18 cellular contexts compared by ENCODE assay signal in the genomic region with DNA sequence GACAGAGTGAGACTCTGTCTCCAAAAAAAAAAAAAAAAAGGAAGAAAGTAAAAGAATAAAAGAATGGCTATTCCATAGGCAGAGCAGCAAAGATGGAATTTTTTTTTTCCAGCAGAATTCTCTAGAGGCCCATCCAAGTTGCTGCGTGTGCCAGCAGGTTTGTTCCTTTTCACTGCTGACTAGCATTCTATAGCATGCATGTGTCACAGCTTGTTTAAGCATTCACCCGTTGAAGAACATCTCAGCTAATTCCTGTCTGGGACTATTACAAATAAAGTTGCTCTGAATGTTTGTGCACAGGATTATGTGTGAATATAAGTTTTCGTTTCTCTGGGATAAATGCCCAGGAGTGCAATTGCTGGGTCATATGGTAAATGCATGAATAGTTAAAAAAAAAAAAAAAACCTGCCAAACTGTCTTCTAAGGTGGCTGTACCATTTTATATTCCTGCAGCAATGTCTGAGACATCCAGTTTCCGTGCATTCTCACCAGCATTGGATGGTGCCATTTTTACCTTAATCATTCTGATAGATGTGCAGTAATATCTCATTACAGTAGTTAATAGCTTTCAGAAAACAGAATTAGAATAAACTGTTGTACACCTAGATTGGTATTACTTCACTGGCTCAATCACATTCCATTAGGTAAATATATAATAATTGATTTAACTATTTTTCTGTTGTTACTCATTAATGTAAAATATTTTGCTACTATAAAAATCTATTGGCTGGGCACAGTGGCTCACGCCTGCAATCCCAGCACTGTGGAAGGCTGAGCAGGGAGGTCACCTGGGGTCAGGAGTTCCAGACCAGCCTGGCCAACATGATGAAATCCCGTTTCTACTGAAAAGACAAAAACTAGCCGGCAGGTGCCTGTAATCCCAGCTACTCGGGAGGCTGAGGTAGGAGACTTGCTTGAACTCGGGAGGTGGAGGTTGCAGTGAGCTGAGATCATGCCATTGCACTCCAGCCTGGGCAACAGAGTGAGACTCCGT. TPM values are rescaled to one million over a fixed set of nuclear protein-coding genes. Genes with fewer than 3 reads are reported as not detected.
DNase-seq lines count a peak whose midpoint lies in the region; ATAC-seq and TF ChIP-seq lines count a peak whose summit lies in the region.
"Had no signal": no experiment of that assay in that cellular context is flagged by ENCODE, and none has a peak within 500 bp of the region (broad histone marks: within the 10 kb centered on the region; RNA-seq: fewer than 3 reads in every experiment).

No MANE protein-coding gene starts in this region.

- TF ChIP-seq CTCF in natural killer cell (IDR thresholded peaks at IDR 0.05) (no peak), foreskin keratinocyte (conservative IDR thresholded peaks at IDR 0.05) (no peak), right atrium auricular region (IDR thresholded peaks at IDR 0.05) (no peak)

- no peaks in the 10 kb centered on the region for H3K4me1 Mint-ChIP-seq in natural killer cell treated with Interleukin-12 subunit alpha and Interleukin-12 subunit beta and Interleukin-15 and Interleukin-18, amount 100 ng/mL, for 72 hours (ENCODE audit: low read depth in 2 of 2)
- H3K4me1 Mint-ChIP-seq in natural killer cell, result no peaks in the 10 kb centered on the region
- H3K4me1 Mint-ChIP-seq: CD8-positive, alpha-beta memory T cell had no signal

- H3K9me3 ChIP-seq in adipocyte (ENCODE audit: control insufficient read depth, low read length) (no peaks in the 10 kb centered on the region), right atrium auricular region (no peaks in the 10 kb centered on the region)
- H3K9me3 ChIP-seq: A549 had no signal

- no peak overlapping the region for H3K9ac ChIP-seq in adipocyte (ENCODE audit: low read length)
- H3K9ac ChIP-seq: BLaER1 had no signal

- ATAC-seq in natural killer cell treated with Interleukin-12 subunit alpha and Interleukin-12 subunit beta and Interleukin-15 and Interleukin-18, amount 100 ng/mL, for 72 hours, result no peak
- ATAC-seq in natural killer cell (no peak), foreskin keratinocyte (peak; percentile 71)

- peak; percentile 18 for DNase-seq in natural killer cell treated with Interleukin-12 subunit alpha and Interleukin-12 subunit beta and Interleukin-15 and Interleukin-18, amount 100 ng/mL, for 72 hours (ENCODE audit: low spot score)
- DNase-seq in natural killer cell, result no peak
- peak; percentile 37 for DNase-seq in adipocyte (ENCODE audit: low read depth)
- peak; percentile 72 to 86 for DNase-seq in foreskin keratinocyte
- DNase-seq in right atrium auricular region (ENCODE audit: low spot score), result no peak
- DNase-seq in NCI-H2029 (lab: John Stamatoyannopoulos, UW), result no peak
- no peak for DNase-seq in activated CD4-positive, CD25-positive, alpha-beta regulatory T cell (lab: John Stamatoyannopoulos, UW)
- DNase-seq: CD8-positive, alpha-beta memory T cell; DMS79 treated with DMSO at 0.1 percent for 48 hours; IMR-90; Kasumi-1; NCI-H1092 treated with DMSO at 0.1 percent for 48 hours; NCI-H146; NCI-H2081; SHP77 had no signal

- H3K27ac ChIP-seq in foreskin keratinocyte (no peak overlapping the region), right atrium auricular region (no peak overlapping the region)
- H3K27ac ChIP-seq: A549, BLaER1, HL-60 had no signal

- no peak overlapping the region for H3K4me3 Mint-ChIP-seq in natural killer cell treated with Interleukin-12 subunit alpha and Interleukin-12 subunit beta and Interleukin-15 and Interleukin-18, amount 100 ng/mL, for 72 hours
- H3K4me3 Mint-ChIP-seq in natural killer cell, result no peak overlapping the region
- H3K4me3 Mint-ChIP-seq: CD8-positive, alpha-beta memory T cell had no signal

- no peak overlapping the region for H3K27ac Mint-ChIP-seq in natural killer cell treated with Interleukin-12 subunit alpha and Interleukin-12 subunit beta and Interleukin-15 and Interleukin-18, amount 100 ng/mL, for 72 hours
- no peak overlapping the region for H3K27ac Mint-ChIP-seq in natural killer cell
- H3K27ac Mint-ChIP-seq: CD8-positive, alpha-beta memory T cell had no signal

- peaks cover 9 to 10% of the 10 kb centered on the region in 2 donors for H3K27me3 Mint-ChIP-seq in natural killer cell treated with Interleukin-12 subunit alpha and Interleukin-12 subunit beta and Interleukin-15 and Interleukin-18, amount 100 ng/mL, for 72 hours
- H3K27me3 Mint-ChIP-seq in natural killer cell (ENCODE audit: low read depth in 2 of 2), result peaks cover 4 to 14% of the 10 kb centered on the region in 2 donors

- H3K9me3 Mint-ChIP-seq in natural killer cell treated with Interleukin-12 subunit alpha and Interleukin-12 subunit beta and Interleukin-15 and Interleukin-18, amount 100 ng/mL, for 72 hours, result no peaks in the 10 kb centered on the region
- no peaks in the 10 kb centered on the region for H3K9me3 Mint-ChIP-seq in natural killer cell
- H3K9me3 Mint-ChIP-seq: CD8-positive, alpha-beta memory T cell had no signal

- intact Hi-C loops in natural killer cell (cut with micrococcal nuclease), result no loop called here

- H3K27me3 ChIP-seq in adipocyte (replicated peaks; ENCODE audit: control insufficient read depth, insufficient read depth, low read length), result no peaks in the 10 kb centered on the region
- H3K27me3 ChIP-seq in foreskin keratinocyte, result no peaks in the 10 kb centered on the region
- no peaks in the 10 kb centered on the region for H3K27me3 ChIP-seq in right atrium auricular region
- H3K27me3 ChIP-seq: BLaER1 had no signal

- no peaks in the 10 kb centered on the region for H3K36me3 Mint-ChIP-seq in natural killer cell treated with Interleukin-12 subunit alpha and Interleukin-12 subunit beta and Interleukin-15 and Interleukin-18, amount 100 ng/mL, for 72 hours
- no peaks in the 10 kb centered on the region for H3K36me3 Mint-ChIP-seq in natural killer cell
- H3K36me3 Mint-ChIP-seq: CD8-positive, alpha-beta memory T cell had no signal

- H3K4me3 ChIP-seq in adipocyte (ENCODE audit: low read length) (no peak overlapping the region), right atrium auricular region (no peak overlapping the region)
- H3K4me3 ChIP-seq: A549, BLaER1 had no signal

- H3K36me3 ChIP-seq in adipocyte (ENCODE audit: control insufficient read depth, insufficient read depth, low read length, severe bottlenecking) (no peaks in the 10 kb centered on the region), right atrium auricular region (no peaks in the 10 kb centered on the region)
- H3K36me3 ChIP-seq: BLaER1 had no signal

- H3K4me1 ChIP-seq in adipocyte (ENCODE audit: control insufficient read depth, insufficient read depth, low read length) (peaks cover 12% of the 10 kb centered on the region), foreskin keratinocyte (peaks cover 25% of the 10 kb centered on the region), right atrium auricular region (no peaks in the 10 kb centered on the region)
- H3K4me1 ChIP-seq: A549 had no signal

RNA-seq across cellular contexts. Expression of a gene that starts 47.5 kb away (rescaled TPM):
- not detected for total RNA-seq in natural killer cell treated with Interleukin-12 subunit alpha and Interleukin-12 subunit beta and Interleukin-15 and Interleukin-18, amount 100 ng/mL, for 72 hours
- total RNA-seq in natural killer cell (1 to 10 TPM in 1 of 3 donors, under 1 TPM in 2; 0.20 to 1.8 (median 0.60) TPM), foreskin keratinocyte (57.2 and 69.3 TPM in 2 replicates), right atrium auricular region (10 to 100 TPM; 13.2 to 20.3 TPM)
- polyA plus RNA-seq in foreskin keratinocyte, result 20.8 and 21.8 TPM in 2 replicates
- polyA plus RNA-seq: CD8-positive, alpha-beta memory T cell had no signal

Comparison
In these comparisons a context has a peak if more than half of its experiments do, and no peak if none do; other contexts are left out.
1. DNase-seq: peak in natural killer cell treated with Interleukin-12 subunit alpha and Interleukin-12 subunit beta and Interleukin-15 and Interleukin-18, amount 100 ng/mL, for 72 hours (single experiment), adipocyte (single experiment) and foreskin keratinocyte (2 of 2); none in natural killer cell (single experiment), right atrium auricular region (single experiment), NCI-H2029 (single experiment) and activated CD4-positive, CD25-positive, alpha-beta regulatory T cell (0 of 4).
2. RNA of a gene that starts 47.5 kb away (total RNA-seq): 57.2 to 69.3 TPM in foreskin keratinocyte and 13.2 to 20.3 TPM in right atrium auricular region; 0.20 to 1.8 TPM in natural killer cell and not detected in natural killer cell treated with Interleukin-12 subunit alpha and Interleukin-12 subunit beta and Interleukin-15 and Interleukin-18, amount 100 ng/mL, for 72 hours; every median in the first group is over 4 times any median in the second.